ENCODE assay signal across 1 cellular context in genomic region chr17:27907976-27908558, GRCh38.
A peak's percentile ranks its signal among the peaks of the same experiment; 100 is the strongest.
TF ChIP-seq lines count a peak whose summit lies in the region.

No MANE protein-coding gene starts in this region.

TF ChIP-seq in K562, 482 proteins besides CTCF, POLR2A, EP300 and RAD21 (continued from another document and continues in another):
- TF ChIP-seq GMEB1 (CRISPR knock-in tag; IDR thresholded peaks at IDR 0.05) = peak; percentile 68
- peak; percentile 52; the same call in 1 of the 2 replicates for TF ChIP-seq ZKSCAN3 (CRISPR knock-in tag; IDR thresholded peaks at IDR 0.05)
- peak; percentile 90 for TF ChIP-seq ZNF354B (CRISPR knock-in tag; IDR thresholded peaks at IDR 0.05)
- TF ChIP-seq IRF9 (tag; IDR thresholded peaks at IDR 0.05) = peak; percentile 96
- TF ChIP-seq MEIS2 (IDR thresholded peaks at IDR 0.05; ENCODE audit: partially characterized antibody) = peak; percentile 17
- TF ChIP-seq IRF1 (CRISPR knock-in tag; IDR thresholded peaks at IDR 0.05; ENCODE audit: borderline replicate concordance) = no peak
- TF ChIP-seq NCOA4 (IDR thresholded peaks at IDR 0.05; ENCODE audit: partially characterized antibody) = no peak
- peak; percentile 85 for TF ChIP-seq ZNF561 (CRISPR knock-in tag; conservative IDR thresholded peaks at IDR 0.05)
- peak; percentile 86 for TF ChIP-seq ZNF134 (CRISPR knock-in tag; conservative IDR thresholded peaks at IDR 0.05)
- TF ChIP-seq POLR2AphosphoS2 (IDR thresholded peaks at IDR 0.05; ENCODE audit: low read length) = no peak
- no peak for TF ChIP-seq ZNF586 (CRISPR knock-in tag; conservative IDR thresholded peaks at IDR 0.05)
- TF ChIP-seq ZSCAN29 (IDR thresholded peaks at IDR 0.05) = no peak
- TF ChIP-seq ZNF740 (CRISPR knock-in tag; IDR thresholded peaks at IDR 0.05) = no peak
- TF ChIP-seq ZNF740 (tag; IDR thresholded peaks at IDR 0.05) = peak in 1 of 2 experiments; percentile 97; a peak in 2 of 4 replicates
- TF ChIP-seq ZNF589 (CRISPR knock-in tag; IDR thresholded peaks at IDR 0.05; ENCODE audit: low read depth) = peak; percentile 99
- TF ChIP-seq, protein P1, sequence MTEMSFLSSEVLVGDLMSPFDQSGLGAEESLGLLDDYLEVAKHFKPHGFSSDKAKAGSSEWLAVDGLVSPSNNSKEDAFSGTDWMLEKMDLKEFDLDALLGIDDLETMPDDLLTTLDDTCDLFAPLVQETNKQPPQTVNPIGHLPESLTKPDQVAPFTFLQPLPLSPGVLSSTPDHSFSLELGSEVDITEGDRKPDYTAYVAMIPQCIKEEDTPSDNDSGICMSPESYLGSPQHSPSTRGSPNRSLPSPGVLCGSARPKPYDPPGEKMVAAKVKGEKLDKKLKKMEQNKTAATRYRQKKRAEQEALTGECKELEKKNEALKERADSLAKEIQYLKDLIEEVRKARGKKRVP (CRISPR knock-in tag; IDR thresholded peaks at IDR 0.05) = peak; percentile 84
- no peak for TF ChIP-seq ZNF282 (CRISPR knock-in tag; IDR thresholded peaks at IDR 0.05)
- peak; percentile 36; the same call in 1 of the 2 replicates for TF ChIP-seq ESRRA (IDR thresholded peaks at IDR 0.05; ENCODE audit: borderline replicate concordance, low read depth)
- peak; percentile 29; the same call in 1 of the 2 replicates for TF ChIP-seq PHTF2 (CRISPR knock-in tag; IDR thresholded peaks at IDR 0.05)
- TF ChIP-seq ZNF79 (CRISPR knock-in tag; IDR thresholded peaks at IDR 0.05; ENCODE audit: low read depth) = peak; percentile 90
- no peak for TF ChIP-seq SMAD2 (IDR thresholded peaks at IDR 0.05; ENCODE audit: low read depth, low read length)
- TF ChIP-seq, protein P2, sequence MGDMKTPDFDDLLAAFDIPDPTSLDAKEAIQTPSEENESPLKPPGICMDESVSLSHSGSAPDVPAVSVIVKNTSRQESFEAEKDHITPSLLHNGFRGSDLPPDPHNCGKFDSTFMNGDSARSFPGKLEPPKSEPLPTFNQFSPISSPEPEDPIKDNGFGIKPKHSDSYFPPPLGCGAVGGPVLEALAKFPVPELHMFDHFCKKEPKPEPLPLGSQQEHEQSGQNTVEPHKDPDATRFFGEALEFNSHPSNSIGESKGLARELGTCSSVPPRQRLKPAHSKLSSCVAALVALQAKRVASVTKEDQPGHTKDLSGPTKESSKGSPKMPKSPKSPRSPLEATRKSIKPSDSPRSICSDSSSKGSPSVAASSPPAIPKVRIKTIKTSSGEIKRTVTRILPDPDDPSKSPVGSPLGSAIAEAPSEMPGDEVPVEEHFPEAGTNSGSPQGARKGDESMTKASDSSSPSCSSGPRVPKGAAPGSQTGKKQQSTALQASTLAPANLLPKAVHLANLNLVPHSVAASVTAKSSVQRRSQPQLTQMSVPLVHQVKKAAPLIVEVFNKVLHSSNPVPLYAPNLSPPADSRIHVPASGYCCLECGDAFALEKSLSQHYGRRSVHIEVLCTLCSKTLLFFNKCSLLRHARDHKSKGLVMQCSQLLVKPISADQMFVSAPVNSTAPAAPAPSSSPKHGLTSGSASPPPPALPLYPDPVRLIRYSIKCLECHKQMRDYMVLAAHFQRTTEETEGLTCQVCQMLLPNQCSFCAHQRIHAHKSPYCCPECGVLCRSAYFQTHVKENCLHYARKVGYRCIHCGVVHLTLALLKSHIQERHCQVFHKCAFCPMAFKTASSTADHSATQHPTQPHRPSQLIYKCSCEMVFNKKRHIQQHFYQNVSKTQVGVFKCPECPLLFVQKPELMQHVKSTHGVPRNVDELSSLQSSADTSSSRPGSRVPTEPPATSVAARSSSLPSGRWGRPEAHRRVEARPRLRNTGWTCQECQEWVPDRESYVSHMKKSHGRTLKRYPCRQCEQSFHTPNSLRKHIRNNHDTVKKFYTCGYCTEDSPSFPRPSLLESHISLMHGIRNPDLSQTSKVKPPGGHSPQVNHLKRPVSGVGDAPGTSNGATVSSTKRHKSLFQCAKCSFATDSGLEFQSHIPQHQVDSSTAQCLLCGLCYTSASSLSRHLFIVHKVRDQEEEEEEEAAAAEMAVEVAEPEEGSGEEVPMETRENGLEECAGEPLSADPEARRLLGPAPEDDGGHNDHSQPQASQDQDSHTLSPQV (IDR thresholded peaks at IDR 0.05) = peak; percentile 99
- peak; percentile 43; the same call in 1 of the 2 replicates for TF ChIP-seq CREB3L1 (IDR thresholded peaks at IDR 0.05; ENCODE audit: borderline replicate concordance, low read depth)
- TF ChIP-seq STAT5A (IDR thresholded peaks at IDR 0.05; ENCODE audit: borderline replicate concordance, low read length) = peak; percentile 93
- no peak for TF ChIP-seq RFX1 (IDR thresholded peaks at IDR 0.05)
- TF ChIP-seq, protein P3, sequence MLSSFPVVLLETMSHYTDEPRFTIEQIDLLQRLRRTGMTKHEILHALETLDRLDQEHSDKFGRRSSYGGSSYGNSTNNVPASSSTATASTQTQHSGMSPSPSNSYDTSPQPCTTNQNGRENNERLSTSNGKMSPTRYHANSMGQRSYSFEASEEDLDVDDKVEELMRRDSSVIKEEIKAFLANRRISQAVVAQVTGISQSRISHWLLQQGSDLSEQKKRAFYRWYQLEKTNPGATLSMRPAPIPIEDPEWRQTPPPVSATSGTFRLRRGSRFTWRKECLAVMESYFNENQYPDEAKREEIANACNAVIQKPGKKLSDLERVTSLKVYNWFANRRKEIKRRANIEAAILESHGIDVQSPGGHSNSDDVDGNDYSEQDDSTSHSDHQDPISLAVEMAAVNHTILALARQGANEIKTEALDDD (IDR thresholded peaks at IDR 0.05) = peak; percentile 68; the same call in 1 of the 2 replicates
- 0 out of 2 replicates have a peak, but pooled peaks have one; percentile 35 for TF ChIP-seq ATF7 (IDR thresholded peaks at IDR 0.05)
- TF ChIP-seq ZBTB34 (CRISPR knock-in tag; IDR thresholded peaks at IDR 0.05) = peak; percentile 76; the same call in 1 of the 2 replicates
- peak in 1 of 2 experiments; percentile 26; a peak in 1 of 4 replicates for TF ChIP-seq NRF1 (conservative IDR thresholded peaks at IDR 0.05 in 1 of 2, IDR thresholded peaks at IDR 0.05 in 1 of 2)
- TF ChIP-seq NFXL1 (CRISPR knock-in tag; IDR thresholded peaks at IDR 0.05) = peak; percentile 96
- TF ChIP-seq ZNF717 (CRISPR knock-in tag; IDR thresholded peaks at IDR 0.05) = peak; percentile 83
- TF ChIP-seq, protein P4, sequence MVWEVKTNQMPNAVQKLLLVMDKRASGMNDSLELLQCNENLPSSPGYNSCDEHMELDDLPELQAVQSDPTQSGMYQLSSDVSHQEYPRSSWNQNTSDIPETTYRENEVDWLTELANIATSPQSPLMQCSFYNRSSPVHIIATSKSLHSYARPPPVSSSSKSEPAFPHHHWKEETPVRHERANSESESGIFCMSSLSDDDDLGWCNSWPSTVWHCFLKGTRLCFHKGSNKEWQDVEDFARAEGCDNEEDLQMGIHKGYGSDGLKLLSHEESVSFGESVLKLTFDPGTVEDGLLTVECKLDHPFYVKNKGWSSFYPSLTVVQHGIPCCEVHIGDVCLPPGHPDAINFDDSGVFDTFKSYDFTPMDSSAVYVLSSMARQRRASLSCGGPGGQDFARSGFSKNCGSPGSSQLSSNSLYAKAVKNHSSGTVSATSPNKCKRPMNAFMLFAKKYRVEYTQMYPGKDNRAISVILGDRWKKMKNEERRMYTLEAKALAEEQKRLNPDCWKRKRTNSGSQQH (CRISPR knock-in tag; IDR thresholded peaks at IDR 0.05) = peak; percentile 98
- TF ChIP-seq CXXC5 (CRISPR knock-in tag; IDR thresholded peaks at IDR 0.05) = peak; percentile 75
- TF ChIP-seq MXD1 (CRISPR knock-in tag; IDR thresholded peaks at IDR 0.05; ENCODE audit: borderline replicate concordance, poor library complexity, severe bottlenecking) = peak; percentile 48
- TF ChIP-seq ZNF644 (tag; IDR thresholded peaks at IDR 0.05; ENCODE audit: low read depth) = peak; percentile 88
- peak; percentile 73 for TF ChIP-seq NUFIP1 (IDR thresholded peaks at IDR 0.05; ENCODE audit: partially characterized antibody)
- TF ChIP-seq CREBBP (IDR thresholded peaks at IDR 0.05; ENCODE audit: low read depth, low read length) = no peak
- peak; percentile 86 for TF ChIP-seq KLF1 (tag; IDR thresholded peaks at IDR 0.05)
- TF ChIP-seq ZKSCAN8 (CRISPR knock-in tag; IDR thresholded peaks at IDR 0.05) = peak; percentile 93
- TF ChIP-seq NR2C1 (IDR thresholded peaks at IDR 0.05) = no peak
- TF ChIP-seq NR2C1 (tag; IDR thresholded peaks at IDR 0.05) = peak; percentile 96
- TF ChIP-seq PBX2 (CRISPR knock-in tag; IDR thresholded peaks at IDR 0.05; ENCODE audit: low read depth) = no peak
- peak; percentile 77 for TF ChIP-seq PBX2 (tag; conservative IDR thresholded peaks at IDR 0.05; ENCODE audit: low read depth)
- peak; percentile 97 for TF ChIP-seq ZNF197 (CRISPR knock-in tag; IDR thresholded peaks at IDR 0.05; ENCODE audit: low read depth)
- peak; percentile 97 for TF ChIP-seq ZNF583 (CRISPR knock-in tag; IDR thresholded peaks at IDR 0.05)
- peak; percentile 95 for TF ChIP-seq ZNF212 (CRISPR knock-in tag; IDR thresholded peaks at IDR 0.05)
